Comparison of ENCODE assay signal across 9 cellular contexts in genomic region chr7:149459201-149459539, GRCh38. TPM values are rescaled to one million over a fixed set of nuclear protein-coding genes. Genes with fewer than 3 reads are reported as not detected.
DNase-seq lines count a peak whose midpoint lies in the region; ATAC-seq and TF ChIP-seq lines count a peak whose summit lies in the region.
"Had no signal": no experiment of that assay in that cellular context is flagged by ENCODE, and none has a peak within 500 bp of the region (broad histone marks: within the 10 kb centered on the region; RNA-seq: fewer than 3 reads in every experiment).

No MANE protein-coding gene starts in this region.

- H3K4me3 ChIP-seq in AG10803 (ENCODE audit: low read length) (peak overlapping the region; percentile 61), choroid plexus epithelial cell (ENCODE audit: low read depth, low read length) (peak overlapping the region; percentile 64)
- peak overlapping the region; percentile 1 for H3K4me3 ChIP-seq in naive thymus-derived CD4-positive, alpha-beta T cell (ENCODE audit: low read length)

- no peaks in the 10 kb centered on the region for H3K9me3 Mint-ChIP-seq in naive thymus-derived CD4-positive, alpha-beta T cell

- peaks cover 15 to 47% (median 38%) of the 10 kb centered on the region in 7 donors for H3K4me1 Mint-ChIP-seq in naive thymus-derived CD4-positive, alpha-beta T cell

- peak overlapping the region; percentile 62 to 89 (median 80) for H3K4me3 Mint-ChIP-seq in naive thymus-derived CD4-positive, alpha-beta T cell

- in situ Hi-C loops in KBM-7 (cut with MboI; ENCODE audit: low pct_unique_long_range_greater_than_20kb, low sequenced_read_pairs): no loop called here

- H3K36me3 ChIP-seq in naive thymus-derived CD4-positive, alpha-beta T cell (ENCODE audit: control insufficient read depth in 2 of 3, insufficient read depth in 3 of 3, low read length in 3 of 3): peaks cover 0 to 30% (median 13%) of the 10 kb centered on the region in 3 experiments

- POLR2A ChIA-PET in naive thymus-derived CD4-positive, alpha-beta T cell (lab: Charles Lee): interaction anchor here (1.2 to 1.8 kb wide), 4 partner anchors 12 to 165 kb away, joined by 3 to 6 read pairs (median 4); no protein-coding TSS in a partner anchor

- H3K9me3 ChIP-seq in naive thymus-derived CD4-positive, alpha-beta T cell (ENCODE audit: control insufficient read depth in 2 of 3, low read length in 3 of 3): no peaks in the 10 kb centered on the region

- ATAC-seq in naive thymus-derived CD4-positive, alpha-beta T cell: no peak
- ATAC-seq in HG03378 (IDR thresholded peaks at IDR 0.05; ENCODE audit: unreplicated experiment) (no peak), GM18861 (IDR thresholded peaks at IDR 0.05; ENCODE audit: unreplicated experiment) (no peak)

- peaks cover 4 to 16% of the 10 kb centered on the region in 2 donors for H3K4me1 ChIP-seq in naive thymus-derived CD4-positive, alpha-beta T cell (ENCODE audit: control insufficient read depth in 2 of 2, insufficient read depth in 2 of 2, low read length in 2 of 2)

- H3K27me3 ChIP-seq in naive thymus-derived CD4-positive, alpha-beta T cell (ENCODE audit: control insufficient read depth in 2 of 2, insufficient read depth in 2 of 2, low read length in 2 of 2): no peaks in the 10 kb centered on the region

- H3K27me3 Mint-ChIP-seq in naive thymus-derived CD4-positive, alpha-beta T cell: peaks cover 0 to 16% (median under 1%) of the 10 kb centered on the region in 5 donors

- peaks cover 0 to 16% (median 6%) of the 10 kb centered on the region in 5 donors for H3K36me3 Mint-ChIP-seq in naive thymus-derived CD4-positive, alpha-beta T cell

- peak overlapping the region; percentile 34 for H3K27ac ChIP-seq in naive thymus-derived CD4-positive, alpha-beta T cell (ENCODE audit: low read depth, low read length)

- intact Hi-C loops in naive thymus-derived CD4-positive, alpha-beta T cell (cut with micrococcal nuclease): no loop called here

- CTCF ChIA-PET in naive thymus-derived CD4-positive, alpha-beta T cell (lab: Charles Lee): interaction anchor here (0.6 kb wide), 1 partner anchor 347 kb away, joined by 3 read pairs; no protein-coding TSS in a partner anchor

- TF ChIP-seq CTCF in AG10803 (conservative IDR thresholded peaks at IDR 0.05; ENCODE audit: low read length) (no peak), choroid plexus epithelial cell (conservative IDR thresholded peaks at IDR 0.05; ENCODE audit: low read depth, low read length) (no peak)

- peak overlapping the region in 6 of 9 donors; percentile 41 to 79 (median 71) for H3K27ac Mint-ChIP-seq in naive thymus-derived CD4-positive, alpha-beta T cell

- DNase-seq in AG10803 (ENCODE audit: low read depth) (no peak), KBM-7 (peak; percentile 12), choroid plexus epithelial cell (ENCODE audit: low read depth) (no peak), GM19240 (ENCODE audit: insufficient read length, low spot score) (no peak), NCI-H345 (lab: John Stamatoyannopoulos, UW) (no peak)
- no peak for DNase-seq in naive thymus-derived CD4-positive, alpha-beta T cell
- DNase-seq: NCI-H2029 had no signal

RNA-seq across cellular contexts. Expression of gene ZNF777, which starts 1.7 kb away (rescaled TPM):
- 10 to 100 TPM; 11.2 to 16.1 (median 14.3) TPM for total RNA-seq in naive thymus-derived CD4-positive, alpha-beta T cell
- 1 to 10 TPM in 1 of 2 donors, under 1 TPM in 1; 0.76 to 3.8 TPM for polyA plus RNA-seq in naive thymus-derived CD4-positive, alpha-beta T cell

RNA-seq across cellular contexts. Expression of gene ZNF746, which starts 38.4 kb away (rescaled TPM):
- 10 to 100 TPM; 23.6 to 32.0 (median 24.4) TPM for total RNA-seq in naive thymus-derived CD4-positive, alpha-beta T cell
- polyA plus RNA-seq in naive thymus-derived CD4-positive, alpha-beta T cell: 10 to 100 TPM in 1 of 2 donors, 1 to 10 TPM in 1; 7.6 to 14.9 TPM

Comparison
In these comparisons a context has a peak if more than half of its experiments do, and no peak if none do; other contexts are left out.
1. H3K4me3 ChIP-seq: peak in every context shown above with its lines; median percentile 64 in choroid plexus epithelial cell; 61 in AG10803; 1 in naive thymus-derived CD4-positive, alpha-beta T cell.